Comparison of ENCODE assay signal across 8 cellular contexts in the genomic region with DNA sequence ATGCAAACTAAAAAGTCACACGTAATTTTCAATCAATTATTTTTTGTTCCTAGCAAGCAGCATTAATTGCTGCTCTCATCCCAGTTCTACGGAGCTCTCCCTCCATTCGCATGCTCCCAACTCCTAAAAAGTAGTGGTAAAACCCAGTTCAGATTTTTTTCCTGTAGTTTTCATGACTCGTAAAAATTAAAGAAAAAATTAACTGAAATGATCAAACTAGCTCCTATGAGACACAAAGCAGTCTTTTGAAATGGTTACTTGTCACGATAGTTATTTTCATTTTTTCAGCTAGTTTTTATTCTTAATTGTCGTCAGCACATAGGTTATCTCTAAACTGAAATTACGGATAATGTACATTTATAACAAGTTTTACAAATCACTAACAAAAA. TPM values are rescaled to one million over a fixed set of nuclear protein-coding genes. Genes with fewer than 3 reads are reported as not detected.
DNase-seq lines count a peak whose midpoint lies in the region.

No MANE protein-coding gene starts in this region.

- H3K27ac ChIP-seq in ACC112 (ENCODE audit: low read depth, low read length), result peak overlapping the region; percentile 98; the same call in 1 of the 2 replicates
- H3K27ac ChIP-seq in HUES64 (ENCODE audit: low read depth, low read length), result peak overlapping the region; percentile 99; the same call in 1 of the 2 replicates
- peak overlapping the region; percentile 100 for H3K27ac ChIP-seq in caudate nucleus (ENCODE audit: low read depth, low read length)

- H3K79me2 ChIP-seq in ACC112 (ENCODE audit: control insufficient read depth, insufficient read depth, low read length, unreplicated experiment), result peaks cover 89% of the 10 kb centered on the region

- H3K36me3 ChIP-seq in ACC112 (ENCODE audit: insufficient read depth, low read length), result peaks cover 58% of the 10 kb centered on the region
- H3K36me3 ChIP-seq in HUES64 (ENCODE audit: insufficient read depth, low read length), result peaks cover 68% of the 10 kb centered on the region
- peaks cover 9% of the 10 kb centered on the region for H3K36me3 ChIP-seq in mucosa of stomach (ENCODE audit: control insufficient read depth, insufficient read depth, low read length)

- under 1% methylated on average over 5 of the region's 7 CpGs for WGBS in HUES64

- H3K4me3 ChIP-seq in ACC112 (ENCODE audit: low read depth, low read length) (peak overlapping the region; percentile 99), HUES64 (ENCODE audit: low read length) (peak overlapping the region; percentile 94), mucosa of stomach (ENCODE audit: low read length) (peak overlapping the region; percentile 99)

- H3K4me1 ChIP-seq in ACC112 (ENCODE audit: control insufficient read depth, insufficient read depth, low read length, unreplicated experiment), result peaks cover 25% of the 10 kb centered on the region
- peaks cover 27% of the 10 kb centered on the region for H3K4me1 ChIP-seq in HUES64 (ENCODE audit: insufficient read depth, low read length)
- peaks cover 28% of the 10 kb centered on the region for H3K4me1 ChIP-seq in mucosa of stomach (ENCODE audit: control insufficient read depth, insufficient read depth, low read length)

- DNase-seq in caudate nucleus (lab: John Stamatoyannopoulos, UW) (no peak), HUDEP-2 (lab: John Stamatoyannopoulos, UW; ENCODE audit: unreplicated experiment in 76 of 76) (no peak), NCI-H1092 treated with DMSO at 0.1 percent for 48 hours (lab: John Stamatoyannopoulos, UW) (no peak), cerebellum (ENCODE audit: low spot score) (no peak), midbrain (lab: John Stamatoyannopoulos, UW) (no peak)

- H2AFZ ChIP-seq in ACC112 (ENCODE audit: low read length, unreplicated experiment), result no peak overlapping the region

- H3K27me3 ChIP-seq in ACC112 (ENCODE audit: insufficient read depth, low read length) (no peaks in the 10 kb centered on the region), HUES64 (ENCODE audit: insufficient read depth, low read length) (no peaks in the 10 kb centered on the region), mucosa of stomach (ENCODE audit: control insufficient read depth, insufficient read depth, low read length) (no peaks in the 10 kb centered on the region)

- H3K9me3 ChIP-seq in HUES64 (ENCODE audit: insufficient read depth, low read depth, low read length) (no peaks in the 10 kb centered on the region), mucosa of stomach (ENCODE audit: control insufficient read depth, low read length) (no peaks in the 10 kb centered on the region)

- H3K9ac ChIP-seq in HUES64 (ENCODE audit: low read depth, low read length) (peak overlapping the region; percentile 100), mucosa of stomach (ENCODE audit: low read length) (peak overlapping the region; percentile 100)

RNA-seq across cellular contexts. Expression of a gene that starts 1.8 kb away (rescaled TPM):
- 947 TPM for polyA plus RNA-seq in HUES64 (2013, experiment 1 of 2)
- 1,093 TPM for polyA plus RNA-seq in HUES64 (2013, experiment 2 of 2)
- 193 TPM for total RNA-seq in cerebellum

RNA-seq across cellular contexts. Expression of a gene that starts 2.8 kb away (rescaled TPM):
- 231 TPM for polyA plus RNA-seq in HUES64 (2013, experiment 1 of 2)
- 241 TPM for polyA plus RNA-seq in HUES64 (2013, experiment 2 of 2)
- total RNA-seq in cerebellum, result 122 TPM

RNA-seq across cellular contexts. Expression of a gene that starts 46.8 kb away (rescaled TPM):
- 59.2 TPM for polyA plus RNA-seq in HUES64 (2013, experiment 1 of 2)
- 66.1 TPM for polyA plus RNA-seq in HUES64 (2013, experiment 2 of 2)
- 11.7 TPM for total RNA-seq in cerebellum
